Comparison of ENCODE assay signal across 9 cellular contexts in genomic region chr1:10694274-10694632, GRCh38.
DNase-seq lines count a peak whose midpoint lies in the region; ATAC-seq, FAIRE-seq and TF ChIP-seq lines count a peak whose summit lies in the region.
"Had no signal": no experiment of that assay in that cellular context is flagged by ENCODE, and none has a peak within 500 bp of the region (broad histone marks: within the 10 kb centered on the region; RNA-seq: fewer than 3 reads in every experiment).

No MANE protein-coding gene starts in this region.

- DNase-seq in NCI-H345 treated with DMSO at 0.1 percent for 48 hours (lab: John Stamatoyannopoulos, UW; ENCODE audit: unreplicated experiment) (peak; percentile 74), NCI-H345 (lab: John Stamatoyannopoulos, UW) (no peak), SJSA1 (ENCODE audit: low read depth in 1 of 2, low spot score in 2 of 2) (no peak), astrocyte of the cerebellum (ENCODE audit: low read depth) (no peak), keratinocyte (ENCODE audit: low read depth, low spot score) (no peak)
- peak; percentile 38 for DNase-seq in stimulated activated CD8-positive, alpha-beta memory T cell treated with anti-CD3 and anti-CD28 coated beads, Interleukin-12 subunit alpha, Interleukin-12 subunit beta, amount 100 ng/mL, for 1 hour (ENCODE audit: low read depth)

- peak overlapping the region; percentile 53 for H3K4me3 ChIP-seq in SJSA1
- peak overlapping the region; percentile 48 for H3K4me3 ChIP-seq in astrocyte of the cerebellum (ENCODE audit: low read depth, low read length)
- H3K4me3 ChIP-seq in keratinocyte (ENCODE audit: control insufficient read depth in 2 of 3, extremely low read depth in 1 of 3, insufficient read depth in 2 of 3, low read depth in 1 of 3, low read length in 3 of 3), result peak overlapping the region; percentile 49 to 68 (median 64)

- H3K79me2 ChIP-seq in keratinocyte (ENCODE audit: control insufficient read depth, insufficient read depth, low read length), result peaks cover 2% of the 10 kb centered on the region

- peak overlapping the region; percentile 77 for H3K4me2 ChIP-seq in keratinocyte (ENCODE audit: control insufficient read depth, extremely low read depth, insufficient read depth, low read depth, low read length)

- H3K9me1 ChIP-seq in keratinocyte (ENCODE audit: control insufficient read depth, extremely low read depth, insufficient read depth, low read length), result no peaks in the 10 kb centered on the region

- in situ Hi-C loops in astrocyte of the cerebellum (cut with HindIII; ENCODE audit: low sequenced_read_pairs), result no loop called here

- FAIRE-seq in keratinocyte (lab: Jason Lieb, UNC), result no peak
- FAIRE-seq: G401.6 had no signal

- peak overlapping the region; percentile 78 for H3K9ac ChIP-seq in keratinocyte (ENCODE audit: control insufficient read depth, extremely low read depth, insufficient read depth, low read length)

- dilution Hi-C loops in keratinocyte (cut with MboI; ENCODE audit: extremely low pct_ligation_motif_present, low sequenced_read_pairs), result no loop called here

- no peaks in the 10 kb centered on the region for H3K9me3 ChIP-seq in SJSA1 (replicated peaks)
- no peaks in the 10 kb centered on the region for H3K9me3 ChIP-seq in keratinocyte (ENCODE audit: control insufficient read depth, low read depth, low read length)

- no peaks in the 10 kb centered on the region for H3K36me3 ChIP-seq in SJSA1
- H3K36me3 ChIP-seq in keratinocyte (ENCODE audit: control insufficient read depth in 2 of 2, extremely low read depth in 1 of 2, insufficient read depth in 2 of 2, low read length in 2 of 2), result peaks cover 0 to 4% of the 10 kb centered on the region in 2 experiments

- H3K4me1 ChIP-seq in SJSA1 (replicated peaks) (peaks cover 4% of the 10 kb centered on the region), keratinocyte (ENCODE audit: control insufficient read depth, extremely low read depth, insufficient read depth, low read length) (peaks cover 25% of the 10 kb centered on the region)

- ATAC-seq in HG03064 (IDR thresholded peaks at IDR 0.05; ENCODE audit: low read depth, unreplicated experiment) (peak; percentile 30), GM18870 (IDR thresholded peaks at IDR 0.05; ENCODE audit: unreplicated experiment) (no peak)

- TF ChIP-seq CTCF in astrocyte of the cerebellum (IDR thresholded peaks at IDR 0.05; ENCODE audit: low read depth, low read length, missing control alignments) (no peak), keratinocyte (optimal IDR thresholded peaks at IDR 0.05 in 1 of 3, IDR thresholded peaks at IDR 0.05 in 1 of 3, conservative IDR thresholded peaks at IDR 0.05 in 1 of 3; ENCODE audit: extremely low read depth in 1 of 3, insufficient read depth in 2 of 3, low read length in 3 of 3) (no peak)

- H3K27ac ChIP-seq in SJSA1, result no peak overlapping the region
- peak overlapping the region; percentile 31 for H3K27ac ChIP-seq in keratinocyte (ENCODE audit: control insufficient read depth, insufficient read depth, low read length)

- no peaks in the 10 kb centered on the region for H4K20me1 ChIP-seq in keratinocyte (ENCODE audit: control insufficient read depth, extremely low read depth, insufficient read depth, low read length)

- H2AFZ ChIP-seq in keratinocyte (ENCODE audit: control insufficient read depth, low read length), result no peak overlapping the region

- H3K27me3 ChIP-seq in SJSA1 (replicated peaks) (peaks cover 31% of the 10 kb centered on the region), keratinocyte (ENCODE audit: control insufficient read depth, extremely low read depth, insufficient read depth, low read length) (no peaks in the 10 kb centered on the region)

Comparison
In these comparisons a context has a peak if more than half of its experiments do, and no peak if none do; other contexts are left out.
1. DNase-seq: peak in NCI-H345 treated with DMSO at 0.1 percent for 48 hours (single experiment) and stimulated activated CD8-positive, alpha-beta memory T cell treated with anti-CD3 and anti-CD28 coated beads, Interleukin-12 subunit alpha, Interleukin-12 subunit beta, amount 100 ng/mL, for 1 hour (single experiment); none in NCI-H345 (single experiment), SJSA1 (0 of 2), astrocyte of the cerebellum (single experiment) and keratinocyte (single experiment).
2. Peak in every context shown above with its lines, with median percentiles within 50 percentile points of each other: H3K4me3 ChIP-seq.